Comparison of ENCODE assay signal across 8 cellular contexts in the genomic region with DNA sequence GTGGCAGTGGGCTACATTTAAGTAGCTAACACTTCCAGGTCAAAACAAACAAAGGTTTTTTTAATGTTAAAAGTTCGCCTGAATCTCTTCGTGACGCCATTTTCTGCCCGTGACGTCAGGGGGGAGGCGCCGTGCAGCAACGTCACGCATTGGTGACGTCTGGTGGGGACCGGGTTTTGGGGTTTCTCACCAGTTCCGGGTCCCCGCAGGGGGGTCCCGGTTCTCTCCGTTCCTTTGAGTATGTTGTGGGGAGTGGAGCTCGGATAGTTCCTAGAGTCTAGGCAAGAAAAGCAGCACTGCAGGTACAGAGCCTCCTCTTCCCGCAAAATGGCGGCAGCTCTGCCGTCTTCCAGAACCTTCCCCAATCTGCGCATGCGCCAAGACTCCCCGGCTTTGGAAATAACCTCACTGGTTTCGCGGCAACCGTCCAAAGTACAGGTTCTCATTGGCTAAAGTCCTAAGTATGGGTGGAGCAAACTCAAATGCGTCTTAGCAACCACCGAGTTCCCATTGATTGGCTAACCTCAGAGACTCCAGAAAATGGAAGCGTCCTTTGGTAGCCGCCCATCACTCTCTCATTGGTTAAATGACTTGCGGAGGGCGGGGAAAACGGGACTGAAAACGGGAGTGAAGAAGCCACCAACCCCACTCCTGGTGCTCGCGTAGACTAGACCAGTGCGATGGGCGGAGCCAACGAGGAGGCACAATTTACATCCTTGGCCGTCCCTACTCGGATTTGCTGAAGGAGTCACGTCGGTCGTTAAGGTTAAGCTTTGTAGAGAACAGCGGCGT. TPM values are rescaled to one million over a fixed set of nuclear protein-coding genes. Genes with fewer than 3 reads are reported as not detected.
DNase-seq lines count a peak whose midpoint lies in the region; ATAC-seq and TF ChIP-seq lines count a peak whose summit lies in the region.

A gene (minus strand): TSS at position 341 of the 792 bp plus-strand sequence.

- peak within 1 kb of the TSS; percentile 92 for H3K4me3 Mint-ChIP-seq in activated CD4-positive, alpha-beta T cell treated with anti-CD3 and anti-CD28 coated beads for 36 hours

- DNase-seq in AML-193 (lab: John Stamatoyannopoulos, UW) (peak; percentile 100), GM19238 (ENCODE audit: insufficient read length, low spot score) (peak; percentile 85), NCI-H524 (lab: John Stamatoyannopoulos, UW) (peak; percentile 100), choroid plexus epithelial cell (ENCODE audit: low read depth) (peak; percentile 100), kidney epithelial cell (ENCODE audit: low read depth) (peak; percentile 100)
- DNase-seq in activated CD4-positive, alpha-beta T cell treated with anti-CD3 and anti-CD28 coated beads for 36 hours = peak; percentile 100
- peak; percentile 100 for DNase-seq in stimulated activated CD4-positive, alpha-beta T cell treated with anti-CD3 and anti-CD28 coated beads, Interleukin-15, amount 100 ng/mL, for 48 hours (ENCODE audit: low read depth in 2 of 2)

- H3K4me3 ChIP-seq in choroid plexus epithelial cell (ENCODE audit: low read depth, low read length) (peak within 1 kb of the TSS; percentile 66), kidney epithelial cell (ENCODE audit: low read depth, low read length) (peak within 1 kb of the TSS; percentile 69)

- TF ChIP-seq CTCF in choroid plexus epithelial cell (conservative IDR thresholded peaks at IDR 0.05; ENCODE audit: low read depth, low read length) (no peak), kidney epithelial cell (IDR thresholded peaks at IDR 0.05; ENCODE audit: insufficient read depth, low read length, poor library complexity, severe bottlenecking) (no peak)

- peaks cover 64% of the 10 kb centered on the region for H3K36me3 Mint-ChIP-seq in activated CD4-positive, alpha-beta T cell treated with anti-CD3 and anti-CD28 coated beads for 36 hours (ENCODE audit: low read depth)

- CTCF ChIA-PET in activated CD4-positive, alpha-beta T cell treated with anti-CD3 and anti-CD28 coated beads for 36 hours (lab: Charles Lee) = interaction anchor here (0.5 to 5.5 kb wide), 18 partner anchors 8 to 1000 kb away, joined by 3 to 46 read pairs (median 3); a partner anchor contains a TSS

- peak within 1 kb of the TSS; percentile 99 for H3K27ac Mint-ChIP-seq in activated CD4-positive, alpha-beta T cell treated with anti-CD3 and anti-CD28 coated beads for 36 hours

- H3K36me3 ChIP-seq in kidney epithelial cell (ENCODE audit: control insufficient read depth, insufficient read depth, low read length) = no peaks in the 10 kb centered on the region

- peaks cover 40% of the 10 kb centered on the region for H3K4me1 Mint-ChIP-seq in activated CD4-positive, alpha-beta T cell treated with anti-CD3 and anti-CD28 coated beads for 36 hours

- intact Hi-C loops in activated CD4-positive, alpha-beta T cell treated with anti-CD3 and anti-CD28 coated beads for 36 hours (cut with DNase I, micrococcal nuclease) = loop anchor here (1.0 to 5.0 kb wide), 17 partner anchors 10 to 1442 kb away; a partner anchor contains a TSS

- no peaks in the 10 kb centered on the region for H3K9me3 Mint-ChIP-seq in activated CD4-positive, alpha-beta T cell treated with anti-CD3 and anti-CD28 coated beads for 36 hours (ENCODE audit: low read depth)

- no peaks in the 10 kb centered on the region for H3K27me3 Mint-ChIP-seq in activated CD4-positive, alpha-beta T cell treated with anti-CD3 and anti-CD28 coated beads for 36 hours

- POLR2A ChIA-PET in activated CD4-positive, alpha-beta T cell treated with anti-CD3 and anti-CD28 coated beads for 36 hours (lab: Charles Lee) = interaction anchor here (0.6 to 3.1 kb wide), 9 partner anchors 11 to 412 kb away, joined by 3 to 29 read pairs (median 3); a partner anchor contains a TSS

- no peaks in the 10 kb centered on the region for H3K27me3 ChIP-seq in kidney epithelial cell (ENCODE audit: control insufficient read depth, insufficient read depth, low read length)

- ATAC-seq in HG03442 (IDR thresholded peaks at IDR 0.05; ENCODE audit: unreplicated experiment) = peak; percentile 87
- peak; percentile 97 for ATAC-seq in activated CD4-positive, alpha-beta T cell treated with anti-CD3 and anti-CD28 coated beads for 36 hours

RNA-seq across cellular contexts. Expression of the gene that starts here (rescaled TPM):
- total RNA-seq in activated CD4-positive, alpha-beta T cell treated with anti-CD3 and anti-CD28 coated beads for 36 hours = 10 to 100 TPM; 61.6 to 68.6 TPM
- total RNA-seq in kidney epithelial cell = 96.1 and 146 TPM in 2 replicates

Comparison
In these comparisons a context has a peak if more than half of its experiments do, and no peak if none do; other contexts are left out.
1. Peak in every context shown above with its lines: DNase-seq, ATAC-seq and H3K4me3 ChIP-seq.